In the genomic region with DNA sequence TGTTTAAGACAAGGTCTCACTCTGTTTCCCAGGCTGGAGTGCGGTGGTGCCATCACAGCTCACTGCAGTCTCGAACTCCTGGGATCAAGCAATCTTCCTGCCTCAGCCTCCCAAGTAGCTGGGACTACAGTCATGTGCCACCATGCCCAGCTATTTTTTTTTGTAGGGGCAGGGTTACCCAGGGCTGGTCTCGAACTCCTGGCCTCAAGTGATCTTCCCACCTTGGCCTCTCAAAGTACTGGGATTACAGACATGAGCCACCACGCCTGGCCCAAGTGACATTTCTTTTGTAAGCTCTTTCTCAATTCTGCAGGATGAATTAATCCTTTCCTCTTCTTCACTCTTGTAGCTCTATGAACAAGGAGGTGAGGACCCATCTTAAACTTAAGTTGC, we compare ENCODE assay signal across 1 cellular context.
A peak's percentile ranks its signal among the peaks of the same experiment; 100 is the strongest.
TF ChIP-seq lines count a peak whose summit lies in the region.

No MANE protein-coding gene starts in this region.

TF ChIP-seq in HepG2, 621 proteins besides CTCF, POLR2A, EP300 and RAD21:
- TF ChIP-seq TARDBP (CRISPR knock-in tag; IDR thresholded peaks at IDR 0.05) (peak; percentile 42; the same call in 1 of the 2 replicates), ADNP (CRISPR knock-in tag; IDR thresholded peaks at IDR 0.05) (peak; percentile 63; the same call in 1 of the 2 replicates), ZSCAN21 (CRISPR knock-in tag; IDR thresholded peaks at IDR 0.05; ENCODE audit: borderline replicate concordance) (0 out of 2 replicates have a peak, but pooled peaks have one; percentile 10), IRF2 (CRISPR knock-in tag; IDR thresholded peaks at IDR 0.05) (0 out of 2 replicates have a peak, but pooled peaks have one; percentile 10), PHF21A (CRISPR knock-in tag; IDR thresholded peaks at IDR 0.05) (0 out of 2 replicates have a peak, but pooled peaks have one; percentile 28), BORCS8-MEF2B (CRISPR knock-in tag; IDR thresholded peaks at IDR 0.05) (0 out of 2 replicates have a peak, but pooled peaks have one; percentile 17), ZNF350 (CRISPR knock-in tag; IDR thresholded peaks at IDR 0.05; ENCODE audit: borderline replicate concordance, low read depth) (0 out of 2 replicates have a peak, but pooled peaks have one; percentile 14)
- TF ChIP-seq, protein P1, sequence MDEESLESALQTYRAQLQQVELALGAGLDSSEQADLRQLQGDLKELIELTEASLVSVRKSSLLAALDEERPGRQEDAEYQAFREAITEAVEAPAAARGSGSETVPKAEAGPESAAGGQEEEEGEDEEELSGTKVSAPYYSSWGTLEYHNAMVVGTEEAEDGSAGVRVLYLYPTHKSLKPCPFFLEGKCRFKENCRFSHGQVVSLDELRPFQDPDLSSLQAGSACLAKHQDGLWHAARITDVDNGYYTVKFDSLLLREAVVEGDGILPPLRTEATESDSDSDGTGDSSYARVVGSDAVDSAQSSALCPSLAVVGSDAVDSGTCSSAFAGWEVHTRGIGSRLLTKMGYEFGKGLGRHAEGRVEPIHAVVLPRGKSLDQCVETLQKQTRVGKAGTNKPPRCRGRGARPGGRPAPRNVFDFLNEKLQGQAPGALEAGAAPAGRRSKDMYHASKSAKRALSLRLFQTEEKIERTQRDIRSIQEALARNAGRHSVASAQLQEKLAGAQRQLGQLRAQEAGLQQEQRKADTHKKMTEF (CRISPR knock-in tag; IDR thresholded peaks at IDR 0.05), result peak; percentile 8; the same call in 1 of the 2 replicates
- TF ChIP-seq, protein P2, sequence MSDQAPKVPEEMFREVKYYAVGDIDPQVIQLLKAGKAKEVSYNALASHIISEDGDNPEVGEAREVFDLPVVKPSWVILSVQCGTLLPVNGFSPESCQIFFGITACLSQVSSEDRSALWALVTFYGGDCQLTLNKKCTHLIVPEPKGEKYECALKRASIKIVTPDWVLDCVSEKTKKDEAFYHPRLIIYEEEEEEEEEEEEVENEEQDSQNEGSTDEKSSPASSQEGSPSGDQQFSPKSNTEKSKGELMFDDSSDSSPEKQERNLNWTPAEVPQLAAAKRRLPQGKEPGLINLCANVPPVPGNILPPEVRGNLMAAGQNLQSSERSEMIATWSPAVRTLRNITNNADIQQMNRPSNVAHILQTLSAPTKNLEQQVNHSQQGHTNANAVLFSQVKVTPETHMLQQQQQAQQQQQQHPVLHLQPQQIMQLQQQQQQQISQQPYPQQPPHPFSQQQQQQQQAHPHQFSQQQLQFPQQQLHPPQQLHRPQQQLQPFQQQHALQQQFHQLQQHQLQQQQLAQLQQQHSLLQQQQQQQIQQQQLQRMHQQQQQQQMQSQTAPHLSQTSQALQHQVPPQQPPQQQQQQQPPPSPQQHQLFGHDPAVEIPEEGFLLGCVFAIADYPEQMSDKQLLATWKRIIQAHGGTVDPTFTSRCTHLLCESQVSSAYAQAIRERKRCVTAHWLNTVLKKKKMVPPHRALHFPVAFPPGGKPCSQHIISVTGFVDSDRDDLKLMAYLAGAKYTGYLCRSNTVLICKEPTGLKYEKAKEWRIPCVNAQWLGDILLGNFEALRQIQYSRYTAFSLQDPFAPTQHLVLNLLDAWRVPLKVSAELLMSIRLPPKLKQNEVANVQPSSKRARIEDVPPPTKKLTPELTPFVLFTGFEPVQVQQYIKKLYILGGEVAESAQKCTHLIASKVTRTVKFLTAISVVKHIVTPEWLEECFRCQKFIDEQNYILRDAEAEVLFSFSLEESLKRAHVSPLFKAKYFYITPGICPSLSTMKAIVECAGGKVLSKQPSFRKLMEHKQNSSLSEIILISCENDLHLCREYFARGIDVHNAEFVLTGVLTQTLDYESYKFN (CRISPR knock-in tag; conservative IDR thresholded peaks at IDR 0.05), result 0 out of 2 replicates have a peak, but pooled peaks have one; percentile 11
TF ChIP-seq in HepG2: peak in this region for 9; not testable (repeated sequence) for 612.
